ENCODE assay signal across 8 cellular contexts in the genomic region with DNA sequence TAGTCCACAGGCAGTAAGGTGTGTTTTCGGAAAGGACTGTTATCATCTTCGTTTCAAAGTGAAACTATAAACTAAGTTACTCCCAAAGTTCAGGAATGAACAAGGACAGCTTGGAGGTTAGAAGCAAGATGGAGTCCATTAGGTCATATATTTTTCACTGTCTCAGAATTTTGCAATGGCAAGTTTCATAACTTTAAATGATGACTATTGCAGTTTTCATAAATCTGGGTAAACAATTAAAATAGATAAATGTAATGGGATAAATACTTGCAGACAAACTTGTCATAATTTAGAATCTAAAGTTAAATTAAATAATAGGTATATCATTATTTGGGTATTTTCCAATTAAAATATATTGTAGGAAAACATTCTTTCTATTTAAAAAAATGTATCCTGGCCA.
"Had no signal": no experiment of that assay in that cellular context is flagged by ENCODE, and none has a peak within 500 bp of the region (broad histone marks: within the 10 kb centered on the region; RNA-seq: fewer than 3 reads in every experiment).

No MANE protein-coding gene starts in this region.

- H3K36me3 ChIP-seq: HAP-1 had no signal

- DNase-seq: GM23248, GOT3, H7, HFFc6, KG1 had no signal

- H3K27ac ChIP-seq: GM23248, HL-60 had no signal

- H2AFZ ChIP-seq: GM23248 had no signal

- ATAC-seq: HCT116 had no signal

- H3K4me3 ChIP-seq: GM23248, HAP-1 had no signal

- H3K9ac ChIP-seq: GM23248 had no signal
